ENCODE assay signal across 8 cellular contexts in genomic region chr19:43983544-43983911, GRCh38. TPM values are rescaled to one million over a fixed set of nuclear protein-coding genes. Genes with fewer than 3 reads are reported as not detected.
DNase-seq lines count a peak whose midpoint lies in the region; ATAC-seq and TF ChIP-seq lines count a peak whose summit lies in the region.

No MANE protein-coding gene starts in this region.

- H3K27me3 Mint-ChIP-seq in activated CD4-positive, alpha-beta T cell treated with anti-CD3 and anti-CD28 coated beads for 36 hours: no peaks in the 10 kb centered on the region
- no peaks in the 10 kb centered on the region for H3K27me3 Mint-ChIP-seq in stimulated activated naive CD8-positive, alpha-beta T cell treated with anti-CD3 and anti-CD28 coated beads, Interleukin-15, amount 100 ng/mL, for 72 hours

- no TSS peak for BruUV-seq in Panc1 (replicated peaks; lab: Mats Ljungman, UMichigan)

- H3K4me1 ChIP-seq in Panc1 (ENCODE audit: control insufficient read depth, insufficient read depth, low read length) (no peaks in the 10 kb centered on the region), aorta (ENCODE audit: control insufficient read depth in 1 of 2, insufficient read depth in 2 of 2, low read length in 2 of 2) (no peaks in the 10 kb centered on the region)

- POLR2A ChIA-PET in activated CD4-positive, alpha-beta T cell treated with anti-CD3 and anti-CD28 coated beads for 36 hours (lab: Charles Lee): no interaction called here
- POLR2A ChIA-PET in Panc1 (lab: Charles Lee): no interaction called here

- DNase-seq in activated CD4-positive, alpha-beta T cell treated with anti-CD3 and anti-CD28 coated beads for 36 hours: no peak
- no peak for DNase-seq in activated CD4-positive, alpha-beta T cell treated with anti-CD3 and anti-CD28 coated beads, Interleukin-2, amount 50 U/mL, for 4 hours
- DNase-seq in Panc1 (ENCODE audit: low read depth, low spot score) (no peak), fibroblast of villous mesenchyme (ENCODE audit: low read depth) (no peak), NCI-H510A treated with DMSO at 0.1 percent for 48 hours (lab: John Stamatoyannopoulos, UW) (no peak), cerebellar cortex (ENCODE audit: low spot score) (no peak), aorta (no peak)
- no peak for DNase-seq in stimulated activated naive CD8-positive, alpha-beta T cell treated with anti-CD3 and anti-CD28 coated beads, Interleukin-15, amount 100 ng/mL, for 72 hours

- H3K27me3 ChIP-seq in Panc1 (ENCODE audit: control insufficient read depth, insufficient read depth, low read length) (no peaks in the 10 kb centered on the region), aorta (ENCODE audit: control insufficient read depth in 1 of 2, insufficient read depth in 2 of 2, low read length in 1 of 2) (no peaks in the 10 kb centered on the region)

- peak overlapping the region; percentile 37 for H3K27ac Mint-ChIP-seq in activated CD4-positive, alpha-beta T cell treated with anti-CD3 and anti-CD28 coated beads for 36 hours
- no peak overlapping the region for H3K27ac Mint-ChIP-seq in stimulated activated naive CD8-positive, alpha-beta T cell treated with anti-CD3 and anti-CD28 coated beads, Interleukin-15, amount 100 ng/mL, for 72 hours

- peaks cover 18% of the 10 kb centered on the region for H3K36me3 Mint-ChIP-seq in activated CD4-positive, alpha-beta T cell treated with anti-CD3 and anti-CD28 coated beads for 36 hours (ENCODE audit: low read depth)

- peak overlapping the region; percentile 61 for H3K4me3 Mint-ChIP-seq in activated CD4-positive, alpha-beta T cell treated with anti-CD3 and anti-CD28 coated beads for 36 hours
- peak overlapping the region; percentile 73 to 98 for H3K4me3 Mint-ChIP-seq in stimulated activated naive CD8-positive, alpha-beta T cell treated with anti-CD3 and anti-CD28 coated beads, Interleukin-15, amount 100 ng/mL, for 72 hours

- no peaks in the 10 kb centered on the region for H3K36me3 ChIP-seq in Panc1 (ENCODE audit: control insufficient read depth, insufficient read depth, low read length)
- peaks cover 0 to 2% of the 10 kb centered on the region in 2 donors for H3K36me3 ChIP-seq in aorta (ENCODE audit: control insufficient read depth in 1 of 2, insufficient read depth in 2 of 2, low read length in 1 of 2)

- H3K27ac ChIP-seq in Panc1 (ENCODE audit: low read length): no peak overlapping the region; the same call in 1 of the 2 replicates
- H3K27ac ChIP-seq in aorta (ENCODE audit: low read depth in 1 of 2, low read length in 2 of 2): no peak overlapping the region

- no peak for TF ChIP-seq CTCF in Panc1 (IDR thresholded peaks at IDR 0.05)
- no peak for TF ChIP-seq CTCF in fibroblast of villous mesenchyme (IDR thresholded peaks at IDR 0.05; ENCODE audit: insufficient read depth, low read depth, low read length)

- no peak for ATAC-seq in activated CD4-positive, alpha-beta T cell treated with anti-CD3 and anti-CD28 coated beads for 36 hours
- ATAC-seq in Panc1 (no peak), aorta (ENCODE audit: low FRiP score) (no peak)
- no peak for ATAC-seq in stimulated activated naive CD8-positive, alpha-beta T cell treated with anti-CD3 and anti-CD28 coated beads, Interleukin-15, amount 100 ng/mL, for 72 hours

- H3K4me3 ChIP-seq in Panc1 (ENCODE audit: low read depth in 2 of 2, low read length in 2 of 2) (peak overlapping the region; percentile 65 to 82), fibroblast of villous mesenchyme (ENCODE audit: low read depth, low read length) (peak overlapping the region; percentile 93), aorta (ENCODE audit: low read length in 2 of 2) (peak overlapping the region in 1 of 2 donors; percentile 9)

- intact Hi-C loops in activated CD4-positive, alpha-beta T cell treated with anti-CD3 and anti-CD28 coated beads for 36 hours (cut with DNase I, micrococcal nuclease): no loop called here
- intact Hi-C loops in Panc1 (cut with micrococcal nuclease; ENCODE audit: unreplicated experiment) (no loop called here), aorta (cut with DNase I) (no loop called here)

- in situ Hi-C loops in Panc1 (cut with HindIII; ENCODE audit: low pct_unique_long_range_greater_than_20kb, low sequenced_read_pairs): no loop called here

- H3K9me3 ChIP-seq in Panc1 (ENCODE audit: control insufficient read depth, insufficient read depth, low read depth, low read length) (peaks cover 6% of the 10 kb centered on the region; the same call in 1 of the 2 replicates), aorta (ENCODE audit: control insufficient read depth, low read length) (peaks cover 3% of the 10 kb centered on the region)

- WGBS in aorta, 2 donors: 74 to 79% methylated on average over 2 of the region's 2 CpGs

- H3K9me3 Mint-ChIP-seq in activated CD4-positive, alpha-beta T cell treated with anti-CD3 and anti-CD28 coated beads for 36 hours (ENCODE audit: low read depth): no peaks in the 10 kb centered on the region
- peaks cover 8 to 22% of the 10 kb centered on the region in 2 donors for H3K9me3 Mint-ChIP-seq in stimulated activated naive CD8-positive, alpha-beta T cell treated with anti-CD3 and anti-CD28 coated beads, Interleukin-15, amount 100 ng/mL, for 72 hours

- CTCF ChIA-PET in activated CD4-positive, alpha-beta T cell treated with anti-CD3 and anti-CD28 coated beads for 36 hours (lab: Charles Lee): no interaction called here
- CTCF ChIA-PET in Panc1 (lab: Charles Lee): no interaction called here

- H3K4me1 Mint-ChIP-seq in activated CD4-positive, alpha-beta T cell treated with anti-CD3 and anti-CD28 coated beads for 36 hours: peaks cover 11% of the 10 kb centered on the region
- peaks cover 15% of the 10 kb centered on the region for H3K4me1 Mint-ChIP-seq in stimulated activated naive CD8-positive, alpha-beta T cell treated with anti-CD3 and anti-CD28 coated beads, Interleukin-15, amount 100 ng/mL, for 72 hours

RNA-seq across cellular contexts. Expression of gene ZNF155, which starts 0.5 kb away (rescaled TPM):
- total RNA-seq in activated CD4-positive, alpha-beta T cell treated with anti-CD3 and anti-CD28 coated beads for 36 hours: 1 to 10 TPM; 4.5 to 6.0 TPM
- total RNA-seq in Panc1 (2021; ENCODE audit: unreplicated experiment) (5.0 TPM), fibroblast of villous mesenchyme (5.8 and 10.8 TPM in 2 replicates), aorta (10 to 100 TPM in 1 of 2 donors, 1 to 10 TPM in 1; 7.1 to 10.8 TPM)
- polyA plus RNA-seq in Panc1 (2012; ENCODE audit: insufficient read length): 3.3 TPM
- polyA plus RNA-seq in aorta: 1 to 10 TPM; 6.0 to 9.0 TPM

RNA-seq across cellular contexts. Expression of gene ZNF230, which starts 19.2 kb away (rescaled TPM):
- total RNA-seq in activated CD4-positive, alpha-beta T cell treated with anti-CD3 and anti-CD28 coated beads for 36 hours: 1 to 10 TPM; 3.0 to 3.8 TPM
- total RNA-seq in Panc1 (2021; ENCODE audit: unreplicated experiment): 4.2 TPM
- 2.3 TPM for polyA plus RNA-seq in Panc1 (2012; ENCODE audit: insufficient read length)
- 2.6 and 3.9 TPM in 2 replicates for total RNA-seq in fibroblast of villous mesenchyme
- total RNA-seq in aorta: 1 to 10 TPM; 4.2 to 6.0 TPM
- 1 to 10 TPM in 1 of 2 donors, under 1 TPM in 1; 0.75 to 2.6 TPM for polyA plus RNA-seq in aorta

RNA-seq across cellular contexts. Expression of gene ZNF221, which starts 32.5 kb away (rescaled TPM):
- 1 to 10 TPM; 1.8 to 1.9 TPM for total RNA-seq in activated CD4-positive, alpha-beta T cell treated with anti-CD3 and anti-CD28 coated beads for 36 hours
- total RNA-seq in Panc1 (2021; ENCODE audit: unreplicated experiment) (2.8 TPM), fibroblast of villous mesenchyme (7.4 and 10.4 TPM in 2 replicates), aorta (1 to 10 TPM; 5.9 to 8.8 TPM)
- 1.4 TPM for polyA plus RNA-seq in Panc1 (2012; ENCODE audit: insufficient read length)
- polyA plus RNA-seq in aorta: 1 to 10 TPM; 1.2 to 3.8 TPM

RNA-seq across cellular contexts. Expression of gene ZNF222, which starts 41.7 kb away (rescaled TPM):
- total RNA-seq in activated CD4-positive, alpha-beta T cell treated with anti-CD3 and anti-CD28 coated beads for 36 hours: 1 to 10 TPM; 1.5 to 2.9 TPM
- total RNA-seq in Panc1 (2021; ENCODE audit: unreplicated experiment) (3.1 TPM), fibroblast of villous mesenchyme (6.1 and 6.9 TPM in 2 replicates), aorta (1 to 10 TPM; 4.1 to 4.4 TPM)
- polyA plus RNA-seq in Panc1 (2012; ENCODE audit: insufficient read length): 2.0 TPM
- polyA plus RNA-seq in aorta: 1 to 10 TPM; 3.9 to 5.4 TPM

RNA-seq across cellular contexts. Expression of gene ZNF45, which starts 48.4 kb away (rescaled TPM):
- total RNA-seq in activated CD4-positive, alpha-beta T cell treated with anti-CD3 and anti-CD28 coated beads for 36 hours: 10 to 100 TPM in 1 of 2 experiments, 1 to 10 TPM in 1; 9.6 to 12.1 TPM
- 10.7 TPM for total RNA-seq in Panc1 (2021; ENCODE audit: unreplicated experiment)
- polyA plus RNA-seq in Panc1 (2012; ENCODE audit: insufficient read length): 4.6 TPM
- 18.4 and 25.5 TPM in 2 replicates for total RNA-seq in fibroblast of villous mesenchyme
- total RNA-seq in aorta: 10 to 100 TPM; 14.3 to 18.5 TPM
- polyA plus RNA-seq in aorta: 1 to 10 TPM; 3.4 to 9.0 TPM
